Comparison of ENCODE assay signal across 8 cellular contexts in the genomic region with DNA sequence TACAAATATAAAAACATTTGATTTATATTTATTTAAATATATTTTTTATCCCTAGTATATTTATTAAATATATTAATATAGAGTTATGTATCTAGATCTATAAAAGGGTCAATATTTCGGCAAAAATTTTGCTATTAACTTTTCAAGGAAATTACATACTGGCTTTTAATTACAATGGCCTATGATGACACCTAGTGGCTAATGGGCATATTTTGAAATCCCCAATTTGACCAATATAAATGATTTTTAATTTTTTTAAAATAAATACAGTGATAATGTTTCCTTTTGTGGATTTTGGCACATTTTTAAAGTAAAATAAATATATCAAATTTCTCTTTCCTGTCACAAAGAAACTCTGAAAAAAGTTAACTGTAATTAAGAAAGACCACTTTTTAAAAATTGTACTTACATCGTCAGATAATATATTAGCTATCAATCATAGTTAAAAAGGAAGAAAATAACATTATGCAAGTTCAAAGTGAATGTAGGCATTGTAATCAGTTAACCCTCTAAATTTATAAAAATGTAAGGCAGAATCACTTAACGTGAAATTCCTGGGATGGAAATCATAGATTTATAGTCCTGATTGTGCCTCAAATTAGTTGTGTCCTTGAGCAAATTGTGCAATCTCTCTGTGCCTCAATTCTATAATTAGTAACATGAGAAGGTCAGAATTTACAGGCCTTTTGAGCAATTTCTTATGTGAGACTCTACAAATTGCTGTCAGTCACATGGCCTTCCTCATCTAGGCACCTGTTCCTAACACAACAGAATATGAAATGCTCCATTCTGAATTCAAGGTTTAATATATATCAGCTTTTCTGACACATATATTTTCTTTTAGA. TPM values are rescaled to one million over a fixed set of nuclear protein-coding genes. Genes with fewer than 3 reads are reported as not detected.
DNase-seq lines count a peak whose midpoint lies in the region; ATAC-seq and TF ChIP-seq lines count a peak whose summit lies in the region.

No MANE protein-coding gene starts in this region.

- H3K79me2 ChIP-seq in SK-N-SH (ENCODE audit: insufficient read depth) (no peaks in the 10 kb centered on the region), OCI-LY1 (ENCODE audit: insufficient read depth, low read length) (no peaks in the 10 kb centered on the region)

- TF ChIP-seq POLR2A in erythroblast (IDR thresholded peaks at IDR 0.05; ENCODE audit: low read length) (no peak), suprapubic skin (IDR thresholded peaks at IDR 0.05) (no peak)

- H3K4me1 ChIP-seq in SK-N-SH (ENCODE audit: control insufficient read depth in 1 of 2, insufficient read depth in 2 of 2, low read depth in 1 of 2, low read length in 1 of 2) (peaks cover 0 to 5% of the 10 kb centered on the region in 2 experiments; a peak in 3 of 4 replicates), OCI-LY1 (ENCODE audit: insufficient read depth, low read length, severe bottlenecking) (peaks cover 68% of the 10 kb centered on the region), suprapubic skin (peaks cover 2% of the 10 kb centered on the region)

- ATAC-seq in SK-N-SH treated with all-trans-retinoic acid at 6 μM for 48 hours, result no peak
- no peak for ATAC-seq in GM19328 (IDR thresholded peaks at IDR 0.05; ENCODE audit: unreplicated experiment)
- ATAC-seq in GM21423 (IDR thresholded peaks at IDR 0.05; ENCODE audit: unreplicated experiment), result no peak
- no peak for ATAC-seq in GM21360 (IDR thresholded peaks at IDR 0.05; ENCODE audit: unreplicated experiment)

- H3K36me3 ChIP-seq in SK-N-SH (replicated peaks in 1 of 2; ENCODE audit: control insufficient read depth in 1 of 2, insufficient read depth in 2 of 2, low read length in 1 of 2) (no peaks in the 10 kb centered on the region), OCI-LY1 (ENCODE audit: insufficient read depth, low read length) (no peaks in the 10 kb centered on the region), suprapubic skin (no peaks in the 10 kb centered on the region)

- H3K27me3 ChIP-seq in SK-N-SH (ENCODE audit: insufficient read depth), result no peaks in the 10 kb centered on the region
- H3K27me3 ChIP-seq in OCI-LY1 (ENCODE audit: insufficient read depth, low read length), result no peaks in the 10 kb centered on the region
- no peaks in the 10 kb centered on the region for H3K27me3 ChIP-seq in suprapubic skin

- peaks cover 3% of the 10 kb centered on the region for H3F3A ChIP-seq in SK-N-SH (replicated peaks; ENCODE audit: insufficient read depth)
- no peaks in the 10 kb centered on the region for H3F3A ChIP-seq in OCI-LY1 (ENCODE audit: insufficient read depth, low read length)

- H3K4me3 ChIP-seq in SK-N-SH (ENCODE audit: low read depth in 2 of 2, low read length in 1 of 2) (no peak overlapping the region), OCI-LY1 (ENCODE audit: low read depth, low read length, poor library complexity, severe bottlenecking) (no peak overlapping the region), suprapubic skin (no peak overlapping the region)

- H3K4me2 ChIP-seq in SK-N-SH (no peak overlapping the region), OCI-LY1 (ENCODE audit: low read length) (peak overlapping the region; percentile 10)

- TF ChIP-seq CTCF in SK-N-SH (IDR thresholded peaks at IDR 0.05) (peak; percentile 68), OCI-LY1 (IDR thresholded peaks at IDR 0.05; ENCODE audit: low read length) (peak; percentile 37), suprapubic skin (IDR thresholded peaks at IDR 0.05) (peak; percentile 2 to 29)

- no peak overlapping the region for H3K9ac ChIP-seq in SK-N-SH
- H3K9ac ChIP-seq in OCI-LY1 (ENCODE audit: low read length), result peak overlapping the region; percentile 3; the same call in 1 of the 2 replicates

- no peaks in the 10 kb centered on the region for H3K9me2 ChIP-seq in SK-N-SH
- no peaks in the 10 kb centered on the region for H3K9me2 ChIP-seq in OCI-LY1 (ENCODE audit: low read depth, low read length)

- TF ChIP-seq RAD21 in SK-N-SH (IDR thresholded peaks at IDR 0.05; ENCODE audit: low read length), result peak; percentile 74

- no peak for TF ChIP-seq EP300 in SK-N-SH (IDR thresholded peaks at IDR 0.05; ENCODE audit: borderline replicate concordance in 1 of 2, low read depth in 1 of 2, low read length in 1 of 2)
- TF ChIP-seq EP300 in suprapubic skin (IDR thresholded peaks at IDR 0.05), result no peak

- H2AFZ ChIP-seq in SK-N-SH (ENCODE audit: low read depth) (no peak overlapping the region), OCI-LY1 (ENCODE audit: low read length) (no peak overlapping the region)

- H3K27ac ChIP-seq in SK-N-SH (ENCODE audit: low read depth in 2 of 2, low read length in 1 of 2) (no peak overlapping the region), OCI-LY1 (ENCODE audit: low read depth, low read length, poor library complexity, severe bottlenecking) (peak overlapping the region; percentile 90), suprapubic skin (no peak overlapping the region)

- H3K9me3 ChIP-seq in SK-N-SH, result no peaks in the 10 kb centered on the region
- no peaks in the 10 kb centered on the region for H3K9me3 ChIP-seq in OCI-LY1 (ENCODE audit: low read length)
- H3K9me3 ChIP-seq in suprapubic skin, result no peaks in the 10 kb centered on the region

- H4K20me1 ChIP-seq in SK-N-SH (ENCODE audit: insufficient read depth) (no peaks in the 10 kb centered on the region), OCI-LY1 (ENCODE audit: insufficient read depth, low read length) (no peaks in the 10 kb centered on the region)

- CTCF ChIA-PET in SK-N-SH (lab: Yijun Ruan, JAX), result interaction anchor here (0.7 to 11.5 kb wide), 14 partner anchors 8 to 1986 kb away, joined by 3 to 107 read pairs (median 3); no protein-coding TSS in a partner anchor

- DNase-seq in SK-N-SH (peak; percentile 21), erythroblast (lab: John Stamatoyannopoulos, UW) (peak; percentile 33 to 57), suprapubic skin (ENCODE audit: low spot score in 2 of 2) (no peak)

- POLR2A ChIA-PET in SK-N-SH (lab: Yijun Ruan, JAX), result no interaction called here

- 35% methylated on average over 3 of the region's 3 CpGs for WGBS in SK-N-SH (ENCODE audit: low lambda C conversion rate)
- 55% methylated on average over 3 of the region's 3 CpGs for WGBS in suprapubic skin

TF ChIP-seq in SK-N-SH, 30 proteins besides CTCF, POLR2A, EP300 and RAD21:
- peak; percentile 40 for TF ChIP-seq SMC3 (IDR thresholded peaks at IDR 0.05; ENCODE audit: low read depth, low read length)
- TF ChIP-seq PBX3 (IDR thresholded peaks at IDR 0.05), result no peak
- TF ChIP-seq RXRA (IDR thresholded peaks at IDR 0.05; ENCODE audit: borderline replicate concordance, low read depth), result no peak
- TF ChIP-seq RFX5 (IDR thresholded peaks at IDR 0.05; ENCODE audit: low read length), result no peak
- TF ChIP-seq GATA2 (CRISPR knock-in tag; IDR thresholded peaks at IDR 0.05), result no peak
- TF ChIP-seq NRF1 (IDR thresholded peaks at IDR 0.05; ENCODE audit: low read depth, low read length), result no peak

TF ChIP-seq in SK-N-SH treated with all-trans-retinoic acid at 6 μM for 48 hours, 23 proteins besides CTCF, POLR2A, EP300 and RAD21 (continues in another document):
- TF ChIP-seq ZC3H10 (CRISPR knock-in tag; IDR thresholded peaks at IDR 0.05) (no peak), ARNTL (CRISPR knock-in tag; IDR thresholded peaks at IDR 0.05; ENCODE audit: borderline replicate concordance, low read depth) (no peak), CREB5 (CRISPR knock-in tag; IDR thresholded peaks at IDR 0.05; ENCODE audit: low read depth) (no peak), ESRRG (CRISPR knock-in tag; IDR thresholded peaks at IDR 0.05) (no peak), ZNF70 (CRISPR knock-in tag; IDR thresholded peaks at IDR 0.05) (no peak), RARB (CRISPR knock-in tag; IDR thresholded peaks at IDR 0.05) (no peak), BACH2 (CRISPR knock-in tag; IDR thresholded peaks at IDR 0.05; ENCODE audit: borderline replicate concordance) (no peak), SNAI2 (CRISPR knock-in tag; IDR thresholded peaks at IDR 0.05) (no peak)
- TF ChIP-seq, protein P1, sequence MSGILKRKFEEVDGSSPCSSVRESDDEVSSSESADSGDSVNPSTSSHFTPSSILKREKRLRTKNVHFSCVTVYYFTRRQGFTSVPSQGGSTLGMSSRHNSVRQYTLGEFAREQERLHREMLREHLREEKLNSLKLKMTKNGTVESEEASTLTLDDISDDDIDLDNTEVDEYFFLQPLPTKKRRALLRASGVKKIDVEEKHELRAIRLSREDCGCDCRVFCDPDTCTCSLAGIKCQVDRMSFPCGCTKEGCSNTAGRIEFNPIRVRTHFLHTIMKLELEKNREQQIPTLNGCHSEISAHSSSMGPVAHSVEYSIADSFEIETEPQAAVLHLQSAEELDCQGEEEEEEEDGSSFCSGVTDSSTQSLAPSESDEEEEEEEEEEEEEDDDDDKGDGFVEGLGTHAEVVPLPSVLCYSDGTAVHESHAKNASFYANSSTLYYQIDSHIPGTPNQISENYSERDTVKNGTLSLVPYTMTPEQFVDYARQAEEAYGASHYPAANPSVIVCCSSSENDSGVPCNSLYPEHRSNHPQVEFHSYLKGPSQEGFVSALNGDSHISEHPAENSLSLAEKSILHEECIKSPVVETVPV (CRISPR knock-in tag; IDR thresholded peaks at IDR 0.05), result no peak

RNA-seq across cellular contexts. Expression of gene RGS13, which starts 25.6 kb away (rescaled TPM):
- polyA plus RNA-seq in SK-N-SH (2012; rRNA removed), result 0.05 TPM in 1 of 2 replicates, not detected in the other
- 0.05 and 0.08 TPM in 2 replicates for polyA plus RNA-seq in SK-N-SH (2012; cell fraction: cytosol; rRNA removed)
- 0.01 TPM in 1 of 2 replicates, not detected in the other for polyA plus RNA-seq in SK-N-SH (2012; cell fraction: nucleus; rRNA removed)
- total RNA-seq in suprapubic skin, result under 1 TPM in 3 of 4 donors, not detected in 1; 0.10 to 0.56 (median 0.34) TPM

RNA-seq across cellular contexts. Expression of gene RGS1, which starts 34.8 kb away (rescaled TPM):
- 0.05 and 0.12 TPM in 2 replicates for polyA plus RNA-seq in SK-N-SH (2012; rRNA removed)
- polyA plus RNA-seq in SK-N-SH (2012; cell fraction: cytosol; rRNA removed), result 0.07 and 0.18 TPM in 2 replicates
- polyA plus RNA-seq in SK-N-SH (2012; cell fraction: nucleus; rRNA removed), result 0.11 and 0.24 TPM in 2 replicates
- total RNA-seq in suprapubic skin, result 10 to 100 TPM in 2 of 4 donors, 1 to 10 TPM in 2; 5.3 to 20.8 (median 13.8) TPM

Comparison
In these comparisons a context has a peak if more than half of its experiments do, and no peak if none do; other contexts are left out.
1. DNase-seq: peak in SK-N-SH (single experiment) and erythroblast (2 of 2); none in suprapubic skin (0 of 2).
2. CTCF ChIP-seq: peak in every context shown above with its lines; median percentile 68 in SK-N-SH; 37 in OCI-LY1; 16 in suprapubic skin.